ENCODE assay signal across 27 cellular contexts in the genomic region with DNA sequence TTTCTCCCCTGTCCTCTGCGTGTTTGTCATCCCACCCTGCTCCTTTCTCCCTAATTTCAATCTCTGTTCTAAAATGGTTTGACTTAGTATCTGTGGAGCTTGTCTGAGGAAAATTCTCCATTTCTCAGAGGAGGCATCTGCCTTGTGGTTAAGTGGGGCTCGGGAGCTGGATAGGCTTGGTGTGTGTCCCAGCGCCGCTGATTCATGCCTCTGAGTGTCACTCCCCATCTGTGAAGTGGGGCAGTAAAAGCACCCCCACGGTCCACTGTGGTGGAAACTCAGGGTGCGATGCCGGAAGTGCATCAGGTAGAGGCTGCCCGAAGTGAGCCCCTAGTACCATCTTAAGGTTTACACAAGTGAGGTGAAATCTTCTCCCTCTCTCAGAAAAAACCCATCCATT.
"Had no signal": no experiment of that assay in that cellular context is flagged by ENCODE, and none has a peak within 500 bp of the region (broad histone marks: within the 10 kb centered on the region; RNA-seq: fewer than 3 reads in every experiment).

No MANE protein-coding gene starts in this region.

- H3K27ac ChIP-seq: left lung, lower lobe of right lung, pancreas, prostate gland, skin epidermis, suprapubic skin, thoracic aorta, tibial artery, upper lobe of right lung had no signal

- H3K27me3 ChIP-seq: left lung, pancreas, suprapubic skin, tibial artery, upper lobe of right lung had no signal

- H3K27ac Mint-ChIP-seq: immature natural killer cell; naive thymus-derived CD8-positive, alpha-beta T cell; stimulated activated naive CD8-positive, alpha-beta T cell treated with anti-CD3 and anti-CD28 coated beads, Interleukin-15, Interleukin-2, amounts not matched to agents 100 ng/mL and 50 ng/mL, for 24 hours had no signal

- H3K9me3 Mint-ChIP-seq: immature natural killer cell; naive thymus-derived CD8-positive, alpha-beta T cell; stimulated activated naive CD8-positive, alpha-beta T cell treated with anti-CD3 and anti-CD28 coated beads, Interleukin-15, Interleukin-2, amounts not matched to agents 100 ng/mL and 50 ng/mL, for 24 hours had no signal

- DNase-seq: hypothalamus; immature natural killer cell; kidney; left colon; left lung; lower lobe of right lung; mammary epithelial cell; mesenchymal stem cell; naive thymus-derived CD8-positive, alpha-beta T cell; right cardiac atrium; stimulated activated CD4-positive, alpha-beta T cell treated with anti-CD3 and anti-CD28 coated beads, Interleukin-12 subunit alpha, Interleukin-12 subunit beta, amount 100 ng/mL, for 4 hours; stimulated activated CD4-positive, alpha-beta T cell treated with anti-CD3 and anti-CD28 coated beads, Interleukin-15, amount 100 ng/mL, for 24 hours; stimulated activated CD4-positive, alpha-beta T cell treated with anti-CD3 and anti-CD28 coated beads, Interleukin-2, amount 100 ng/mL, for 24 hours; stimulated activated CD4-positive, alpha-beta T cell treated with anti-CD3 and anti-CD28 coated beads, Interleukin-4, amount 100 ng/mL, for 1 hour; stimulated activated naive CD4-positive, alpha-beta T cell; tibial artery; trophoblast cell; upper lobe of right lung had no signal

- ATAC-seq: left colon; left lung; lower lobe of right lung; naive thymus-derived CD8-positive, alpha-beta T cell; pancreas; right cardiac atrium; sciatic nerve; upper lobe of right lung had no signal

- H3K27me3 Mint-ChIP-seq: naive thymus-derived CD8-positive, alpha-beta T cell; stimulated activated naive CD8-positive, alpha-beta T cell treated with anti-CD3 and anti-CD28 coated beads, Interleukin-15, Interleukin-2, amounts not matched to agents 100 ng/mL and 50 ng/mL, for 24 hours had no signal

- H3K4me3 ChIP-seq: left lung, lower lobe of right lung, pancreas, prostate gland, skin epidermis, suprapubic skin, thoracic aorta, tibial artery, upper lobe of right lung had no signal

- H3K4me1 ChIP-seq: left lung, lower lobe of right lung, prostate gland, suprapubic skin, tibial artery, upper lobe of right lung had no signal

- H3K4me1 Mint-ChIP-seq: immature natural killer cell; naive thymus-derived CD8-positive, alpha-beta T cell had no signal

- FAIRE-seq: islet of Langerhans, kidney, pancreas, urothelium cell line had no signal

- H3K4me3 Mint-ChIP-seq: immature natural killer cell; naive thymus-derived CD8-positive, alpha-beta T cell; stimulated activated naive CD8-positive, alpha-beta T cell treated with anti-CD3 and anti-CD28 coated beads, Interleukin-15, Interleukin-2, amounts not matched to agents 100 ng/mL and 50 ng/mL, for 24 hours had no signal

- H3K9me3 ChIP-seq: left lung, lower lobe of right lung, pancreas, prostate gland, suprapubic skin, thoracic aorta, tibial artery, upper lobe of right lung had no signal
